Comparison of ENCODE assay signal across 1 cellular context in genomic region chr9:97737429-97737828, GRCh38.
TF ChIP-seq lines count a peak whose summit lies in the region.

No MANE protein-coding gene starts in this region.

TF ChIP-seq in K562, 482 proteins besides CTCF, POLR2A, EP300 and RAD21 (continued from another document):
- TF ChIP-seq, protein P1, sequence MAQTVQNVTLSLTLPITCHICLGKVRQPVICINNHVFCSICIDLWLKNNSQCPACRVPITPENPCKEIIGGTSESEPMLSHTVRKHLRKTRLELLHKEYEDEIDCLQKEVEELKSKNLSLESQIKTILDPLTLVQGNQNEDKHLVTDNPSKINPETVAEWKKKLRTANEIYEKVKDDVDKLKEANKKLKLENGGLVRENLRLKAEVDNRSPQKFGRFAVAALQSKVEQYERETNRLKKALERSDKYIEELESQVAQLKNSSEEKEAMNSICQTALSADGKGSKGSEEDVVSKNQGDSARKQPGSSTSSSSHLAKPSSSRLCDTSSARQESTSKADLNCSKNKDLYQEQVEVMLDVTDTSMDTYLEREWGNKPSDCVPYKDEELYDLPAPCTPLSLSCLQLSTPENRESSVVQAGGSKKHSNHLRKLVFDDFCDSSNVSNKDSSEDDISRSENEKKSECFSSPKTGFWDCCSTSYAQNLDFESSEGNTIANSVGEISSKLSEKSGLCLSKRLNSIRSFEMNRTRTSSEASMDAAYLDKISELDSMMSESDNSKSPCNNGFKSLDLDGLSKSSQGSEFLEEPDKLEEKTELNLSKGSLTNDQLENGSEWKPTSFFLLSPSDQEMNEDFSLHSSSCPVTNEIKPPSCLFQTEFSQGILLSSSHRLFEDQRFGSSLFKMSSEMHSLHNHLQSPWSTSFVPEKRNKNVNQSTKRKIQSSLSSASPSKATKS (CRISPR knock-in tag; IDR thresholded peaks at IDR 0.05), result no peak
- TF ChIP-seq NR3C1 (CRISPR knock-in tag; IDR thresholded peaks at IDR 0.05), result no peak
- no peak for TF ChIP-seq RCOR1 (IDR thresholded peaks at IDR 0.05; ENCODE audit: borderline replicate concordance in 1 of 2, low read depth in 2 of 2, low read length in 2 of 2)
- TF ChIP-seq, protein P2, sequence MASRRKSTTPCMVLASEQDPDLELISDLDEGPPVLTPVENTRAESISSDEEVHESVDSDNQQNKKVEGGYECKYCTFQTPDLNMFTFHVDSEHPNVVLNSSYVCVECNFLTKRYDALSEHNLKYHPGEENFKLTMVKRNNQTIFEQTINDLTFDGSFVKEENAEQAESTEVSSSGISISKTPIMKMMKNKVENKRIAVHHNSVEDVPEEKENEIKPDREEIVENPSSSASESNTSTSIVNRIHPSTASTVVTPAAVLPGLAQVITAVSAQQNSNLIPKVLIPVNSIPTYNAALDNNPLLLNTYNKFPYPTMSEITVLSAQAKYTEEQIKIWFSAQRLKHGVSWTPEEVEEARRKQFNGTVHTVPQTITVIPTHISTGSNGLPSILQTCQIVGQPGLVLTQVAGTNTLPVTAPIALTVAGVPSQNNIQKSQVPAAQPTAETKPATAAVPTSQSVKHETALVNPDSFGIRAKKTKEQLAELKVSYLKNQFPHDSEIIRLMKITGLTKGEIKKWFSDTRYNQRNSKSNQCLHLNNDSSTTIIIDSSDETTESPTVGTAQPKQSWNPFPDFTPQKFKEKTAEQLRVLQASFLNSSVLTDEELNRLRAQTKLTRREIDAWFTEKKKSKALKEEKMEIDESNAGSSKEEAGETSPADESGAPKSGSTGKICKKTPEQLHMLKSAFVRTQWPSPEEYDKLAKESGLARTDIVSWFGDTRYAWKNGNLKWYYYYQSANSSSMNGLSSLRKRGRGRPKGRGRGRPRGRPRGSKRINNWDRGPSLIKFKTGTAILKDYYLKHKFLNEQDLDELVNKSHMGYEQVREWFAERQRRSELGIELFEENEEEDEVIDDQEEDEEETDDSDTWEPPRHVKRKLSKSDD (conservative IDR thresholded peaks at IDR 0.05; ENCODE audit: low read length), result no peak
- TF ChIP-seq RBM25 (IDR thresholded peaks at IDR 0.05; ENCODE audit: low read depth, low read length, severe bottlenecking), result peak; percentile 39
- TF ChIP-seq PTTG1 (tag; IDR thresholded peaks at IDR 0.05; ENCODE audit: low read depth), result no peak
- TF ChIP-seq KDM2B (CRISPR knock-in tag; IDR thresholded peaks at IDR 0.05), result no peak
- no peak for TF ChIP-seq PPARD (CRISPR knock-in tag; IDR thresholded peaks at IDR 0.05)
- no peak for TF ChIP-seq ZNF431 (CRISPR knock-in tag; IDR thresholded peaks at IDR 0.05)
- no peak for TF ChIP-seq STAT5B (CRISPR knock-in tag; IDR thresholded peaks at IDR 0.05)
- no peak for TF ChIP-seq CEBPG (CRISPR knock-in tag; IDR thresholded peaks at IDR 0.05)
- no peak for TF ChIP-seq CEBPG (tag; conservative IDR thresholded peaks at IDR 0.05 in 1 of 2, IDR thresholded peaks at IDR 0.05 in 1 of 2)
- TF ChIP-seq SETDB1 (IDR thresholded peaks at IDR 0.05; ENCODE audit: low read length), result no peak
- TF ChIP-seq SMARCA4 (IDR thresholded peaks at IDR 0.05), result no peak
- TF ChIP-seq STAG1 (CRISPR knock-in tag; IDR thresholded peaks at IDR 0.05; ENCODE audit: borderline replicate concordance), result no peak
- no peak for TF ChIP-seq RB1 (IDR thresholded peaks at IDR 0.05; ENCODE audit: low read depth)
- no peak for TF ChIP-seq SMARCC2 (IDR thresholded peaks at IDR 0.05; ENCODE audit: low read depth)
- no peak for TF ChIP-seq ZNF444 (CRISPR knock-in tag; IDR thresholded peaks at IDR 0.05)
- TF ChIP-seq MIER1 (IDR thresholded peaks at IDR 0.05; ENCODE audit: low read depth), result no peak
- no peak for TF ChIP-seq TRIM28 (IDR thresholded peaks at IDR 0.05)
- no peak for TF ChIP-seq SAP30 (IDR thresholded peaks at IDR 0.05; ENCODE audit: borderline replicate concordance, insufficient read depth, low read depth, low read length, poor library complexity, severe bottlenecking)
- TF ChIP-seq ZNF197 (CRISPR knock-in tag; IDR thresholded peaks at IDR 0.05; ENCODE audit: low read depth), result no peak
- TF ChIP-seq SRSF7 (optimal IDR thresholded peaks at IDR 0.05; ENCODE audit: low read depth, low read length), result no peak
- no peak for TF ChIP-seq MCM2 (IDR thresholded peaks at IDR 0.05; ENCODE audit: low read depth)
- peak; percentile 64 for TF ChIP-seq CBFA2T2 (conservative IDR thresholded peaks at IDR 0.05)
- no peak for TF ChIP-seq NFRKB (IDR thresholded peaks at IDR 0.05; ENCODE audit: low read depth)
- no peak for TF ChIP-seq MEF2A (IDR thresholded peaks at IDR 0.05; ENCODE audit: control insufficient read depth, low read depth, low read length)
- no peak for TF ChIP-seq THRAP3 (IDR thresholded peaks at IDR 0.05; ENCODE audit: borderline replicate concordance)
- TF ChIP-seq, protein P3, sequence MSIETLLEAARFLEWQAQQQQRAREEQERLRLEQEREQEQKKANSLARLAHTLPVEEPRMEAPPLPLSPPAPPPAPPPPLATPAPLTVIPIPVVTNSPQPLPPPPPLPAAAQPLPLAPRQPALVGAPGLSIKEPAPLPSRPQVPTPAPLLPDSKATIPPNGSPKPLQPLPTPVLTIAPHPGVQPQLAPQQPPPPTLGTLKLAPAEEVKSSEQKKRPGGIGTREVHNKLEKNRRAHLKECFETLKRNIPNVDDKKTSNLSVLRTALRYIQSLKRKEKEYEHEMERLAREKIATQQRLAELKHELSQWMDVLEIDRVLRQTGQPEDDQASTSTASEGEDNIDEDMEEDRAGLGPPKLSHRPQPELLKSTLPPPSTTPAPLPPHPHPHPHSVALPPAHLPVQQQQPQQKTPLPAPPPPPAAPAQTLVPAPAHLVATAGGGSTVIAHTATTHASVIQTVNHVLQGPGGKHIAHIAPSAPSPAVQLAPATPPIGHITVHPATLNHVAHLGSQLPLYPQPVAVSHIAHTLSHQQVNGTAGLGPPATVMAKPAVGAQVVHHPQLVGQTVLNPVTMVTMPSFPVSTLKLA (conservative IDR thresholded peaks at IDR 0.05), result no peak
- TF ChIP-seq SLC30A9 (CRISPR knock-in tag; IDR thresholded peaks at IDR 0.05), result no peak
- TF ChIP-seq, protein P4, sequence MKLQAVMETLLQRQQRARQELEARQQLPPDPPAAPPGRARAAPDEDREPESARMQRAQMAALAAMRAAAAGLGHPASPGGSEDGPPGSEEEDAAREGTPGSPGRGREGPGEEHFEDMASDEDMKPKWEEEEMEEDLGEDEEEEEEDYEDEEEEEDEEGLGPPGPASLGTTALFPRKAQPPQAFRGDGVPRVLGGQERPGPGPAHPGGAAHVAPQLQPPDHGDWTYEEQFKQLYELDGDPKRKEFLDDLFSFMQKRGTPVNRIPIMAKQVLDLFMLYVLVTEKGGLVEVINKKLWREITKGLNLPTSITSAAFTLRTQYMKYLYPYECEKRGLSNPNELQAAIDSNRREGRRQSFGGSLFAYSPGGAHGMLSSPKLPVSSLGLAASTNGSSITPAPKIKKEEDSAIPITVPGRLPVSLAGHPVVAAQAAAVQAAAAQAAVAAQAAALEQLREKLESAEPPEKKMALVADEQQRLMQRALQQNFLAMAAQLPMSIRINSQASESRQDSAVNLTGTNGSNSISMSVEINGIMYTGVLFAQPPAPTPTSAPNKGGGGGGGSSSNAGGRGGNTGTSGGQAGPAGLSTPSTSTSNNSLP (IDR thresholded peaks at IDR 0.05; ENCODE audit: borderline replicate concordance, low read depth, low read length), result no peak
- TF ChIP-seq YY1 (IDR thresholded peaks at IDR 0.05; ENCODE audit: borderline replicate concordance in 1 of 3, control insufficient read depth in 1 of 3, extremely low read depth in 1 of 3, insufficient read depth in 3 of 3, insufficient read length in 1 of 3, insufficient replicate concordance in 2 of 3, low read depth in 1 of 3, low read length in 2 of 3), result no peak
- no peak for TF ChIP-seq KAT8 (IDR thresholded peaks at IDR 0.05; ENCODE audit: low read depth)
- no peak for TF ChIP-seq ZNF347 (CRISPR knock-in tag; IDR thresholded peaks at IDR 0.05; ENCODE audit: low read depth)
- TF ChIP-seq, protein P5, sequence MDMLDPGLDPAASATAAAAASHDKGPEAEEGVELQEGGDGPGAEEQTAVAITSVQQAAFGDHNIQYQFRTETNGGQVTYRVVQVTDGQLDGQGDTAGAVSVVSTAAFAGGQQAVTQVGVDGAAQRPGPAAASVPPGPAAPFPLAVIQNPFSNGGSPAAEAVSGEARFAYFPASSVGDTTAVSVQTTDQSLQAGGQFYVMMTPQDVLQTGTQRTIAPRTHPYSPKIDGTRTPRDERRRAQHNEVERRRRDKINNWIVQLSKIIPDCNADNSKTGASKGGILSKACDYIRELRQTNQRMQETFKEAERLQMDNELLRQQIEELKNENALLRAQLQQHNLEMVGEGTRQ (CRISPR knock-in tag; IDR thresholded peaks at IDR 0.05), result peak; percentile 96
- no peak for TF ChIP-seq ASH1L (IDR thresholded peaks at IDR 0.05; ENCODE audit: borderline replicate concordance, low read depth, partially characterized antibody)
- peak; percentile 97 for TF ChIP-seq TFE3 (CRISPR knock-in tag; IDR thresholded peaks at IDR 0.05)
- no peak for TF ChIP-seq RERE (CRISPR knock-in tag; IDR thresholded peaks at IDR 0.05; ENCODE audit: borderline replicate concordance)
- no peak for TF ChIP-seq WHSC1 (IDR thresholded peaks at IDR 0.05; ENCODE audit: low read length)
- TF ChIP-seq LCOR (CRISPR knock-in tag; IDR thresholded peaks at IDR 0.05), result no peak
- no peak for TF ChIP-seq NFIX (CRISPR knock-in tag; IDR thresholded peaks at IDR 0.05; ENCODE audit: low read depth)
- peak; percentile 97 for TF ChIP-seq RAD51 (IDR thresholded peaks at IDR 0.05; ENCODE audit: borderline replicate concordance, low read depth)
- TF ChIP-seq ZNF41 (CRISPR knock-in tag; conservative IDR thresholded peaks at IDR 0.05), result no peak
